Comparison of ENCODE assay signal across 1 cellular context in the genomic region with DNA sequence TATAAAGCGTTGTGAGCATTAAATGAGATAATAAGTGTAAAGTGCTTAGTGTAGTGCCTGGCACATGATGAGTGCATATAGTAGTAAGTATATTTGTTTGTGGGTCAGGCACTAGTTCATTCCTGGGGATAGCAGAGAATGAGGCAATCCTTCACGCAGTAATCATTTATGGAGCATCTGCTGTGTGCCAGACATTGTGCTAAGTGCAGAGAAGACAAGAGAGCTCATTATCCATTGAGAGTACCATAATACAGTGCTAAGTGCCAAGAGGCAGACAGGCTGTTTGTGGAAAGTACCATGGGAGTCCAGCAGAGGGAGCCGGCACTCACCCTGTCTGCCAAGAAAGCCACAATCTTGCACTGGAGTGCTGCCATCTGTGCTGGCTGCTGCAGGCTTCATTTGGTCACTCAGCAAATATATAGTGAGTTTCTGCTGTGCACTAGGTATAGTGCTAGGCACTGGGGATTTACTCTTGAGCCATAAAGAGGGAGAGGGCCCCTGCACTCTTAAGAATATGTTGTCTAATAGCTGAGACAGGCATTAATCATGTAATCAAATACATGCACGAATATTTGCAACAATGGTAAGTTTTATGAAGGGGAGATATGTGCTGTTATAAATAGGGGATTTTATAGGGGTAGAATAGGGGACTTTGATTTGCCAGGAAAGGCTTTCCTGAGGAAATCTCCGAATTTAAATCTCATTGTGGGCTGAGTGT.
A peak's percentile ranks its signal among the peaks of the same experiment; 100 is the strongest.
TF ChIP-seq lines count a peak whose summit lies in the region.

No MANE protein-coding gene starts in this region.

TF ChIP-seq in HepG2, 621 proteins besides CTCF, POLR2A, EP300 and RAD21 (continued from another document and continues in another):
- TF ChIP-seq, protein P1, sequence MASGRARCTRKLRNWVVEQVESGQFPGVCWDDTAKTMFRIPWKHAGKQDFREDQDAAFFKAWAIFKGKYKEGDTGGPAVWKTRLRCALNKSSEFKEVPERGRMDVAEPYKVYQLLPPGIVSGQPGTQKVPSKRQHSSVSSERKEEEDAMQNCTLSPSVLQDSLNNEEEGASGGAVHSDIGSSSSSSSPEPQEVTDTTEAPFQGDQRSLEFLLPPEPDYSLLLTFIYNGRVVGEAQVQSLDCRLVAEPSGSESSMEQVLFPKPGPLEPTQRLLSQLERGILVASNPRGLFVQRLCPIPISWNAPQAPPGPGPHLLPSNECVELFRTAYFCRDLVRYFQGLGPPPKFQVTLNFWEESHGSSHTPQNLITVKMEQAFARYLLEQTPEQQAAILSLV (CRISPR knock-in tag; IDR thresholded peaks at IDR 0.05; ENCODE audit: borderline replicate concordance), result no peak
- TF ChIP-seq YEATS2 (CRISPR knock-in tag; IDR thresholded peaks at IDR 0.05; ENCODE audit: borderline replicate concordance) (no peak; the same call in 1 of the 2 replicates), ZNF792 (CRISPR knock-in tag; IDR thresholded peaks at IDR 0.05) (no peak), ZNF143 (CRISPR knock-in tag; IDR thresholded peaks at IDR 0.05) (no peak), HDAC6 (IDR thresholded peaks at IDR 0.05; ENCODE audit: low read depth, low read length) (no peak), ZNF556 (CRISPR knock-in tag; IDR thresholded peaks at IDR 0.05; ENCODE audit: borderline replicate concordance) (no peak), FOXP1 (IDR thresholded peaks at IDR 0.05) (no peak), FOXP1 (CRISPR knock-in tag; IDR thresholded peaks at IDR 0.05) (no peak), ZNF747 (CRISPR knock-in tag; IDR thresholded peaks at IDR 0.05; ENCODE audit: borderline replicate concordance) (no peak; the same call in 1 of the 2 replicates), TOE1 (CRISPR knock-in tag; IDR thresholded peaks at IDR 0.05) (no peak), NFE2L1 (CRISPR knock-in tag; IDR thresholded peaks at IDR 0.05; ENCODE audit: borderline replicate concordance) (no peak), HNRNPH1 (optimal IDR thresholded peaks at IDR 0.05; ENCODE audit: low read depth, low read length) (no peak), ZNF878 (CRISPR knock-in tag; IDR thresholded peaks at IDR 0.05) (no peak), RCOR2 (CRISPR knock-in tag; IDR thresholded peaks at IDR 0.05) (no peak), EHMT2 (IDR thresholded peaks at IDR 0.05; ENCODE audit: borderline replicate concordance, low read depth, low read length) (no peak), ZNF136 (CRISPR knock-in tag; IDR thresholded peaks at IDR 0.05; ENCODE audit: low read depth) (no peak), ZNF598 (CRISPR knock-in tag; IDR thresholded peaks at IDR 0.05; ENCODE audit: borderline replicate concordance) (no peak), ZMAT3 (CRISPR knock-in tag; conservative IDR thresholded peaks at IDR 0.05) (no peak), HNF4A (CRISPR knock-in tag; IDR thresholded peaks at IDR 0.05) (no peak), HES4 (CRISPR knock-in tag; IDR thresholded peaks at IDR 0.05; ENCODE audit: borderline replicate concordance) (no peak), SOX5 (CRISPR knock-in tag; IDR thresholded peaks at IDR 0.05; ENCODE audit: borderline replicate concordance) (peak; percentile 78), ZNF251 (CRISPR knock-in tag; IDR thresholded peaks at IDR 0.05) (no peak; the same call in 1 of the 2 replicates), KDM5B (CRISPR knock-in tag; IDR thresholded peaks at IDR 0.05; ENCODE audit: borderline replicate concordance) (no peak), TEAD2 (CRISPR knock-in tag; IDR thresholded peaks at IDR 0.05) (no peak), FOXJ3 (CRISPR knock-in tag; IDR thresholded peaks at IDR 0.05; ENCODE audit: borderline replicate concordance) (no peak)
- TF ChIP-seq, protein P2, sequence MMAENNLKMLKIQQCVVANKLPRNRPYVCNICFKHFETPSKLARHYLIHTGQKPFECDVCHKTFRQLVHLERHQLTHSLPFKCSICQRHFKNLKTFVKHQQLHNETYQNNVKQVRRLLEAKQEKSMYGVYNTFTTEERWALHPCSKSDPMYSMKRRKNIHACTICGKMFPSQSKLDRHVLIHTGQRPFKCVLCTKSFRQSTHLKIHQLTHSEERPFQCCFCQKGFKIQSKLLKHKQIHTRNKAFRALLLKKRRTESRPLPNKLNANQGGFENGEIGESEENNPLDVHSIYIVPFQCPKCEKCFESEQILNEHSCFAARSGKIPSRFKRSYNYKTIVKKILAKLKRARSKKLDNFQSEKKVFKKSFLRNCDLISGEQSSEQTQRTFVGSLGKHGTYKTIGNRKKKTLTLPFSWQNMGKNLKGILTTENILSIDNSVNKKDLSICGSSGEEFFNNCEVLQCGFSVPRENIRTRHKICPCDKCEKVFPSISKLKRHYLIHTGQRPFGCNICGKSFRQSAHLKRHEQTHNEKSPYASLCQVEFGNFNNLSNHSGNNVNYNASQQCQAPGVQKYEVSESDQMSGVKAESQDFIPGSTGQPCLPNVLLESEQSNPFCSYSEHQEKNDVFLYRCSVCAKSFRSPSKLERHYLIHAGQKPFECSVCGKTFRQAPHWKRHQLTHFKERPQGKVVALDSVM (CRISPR knock-in tag; IDR thresholded peaks at IDR 0.05), result no peak
- TF ChIP-seq, protein P3, sequence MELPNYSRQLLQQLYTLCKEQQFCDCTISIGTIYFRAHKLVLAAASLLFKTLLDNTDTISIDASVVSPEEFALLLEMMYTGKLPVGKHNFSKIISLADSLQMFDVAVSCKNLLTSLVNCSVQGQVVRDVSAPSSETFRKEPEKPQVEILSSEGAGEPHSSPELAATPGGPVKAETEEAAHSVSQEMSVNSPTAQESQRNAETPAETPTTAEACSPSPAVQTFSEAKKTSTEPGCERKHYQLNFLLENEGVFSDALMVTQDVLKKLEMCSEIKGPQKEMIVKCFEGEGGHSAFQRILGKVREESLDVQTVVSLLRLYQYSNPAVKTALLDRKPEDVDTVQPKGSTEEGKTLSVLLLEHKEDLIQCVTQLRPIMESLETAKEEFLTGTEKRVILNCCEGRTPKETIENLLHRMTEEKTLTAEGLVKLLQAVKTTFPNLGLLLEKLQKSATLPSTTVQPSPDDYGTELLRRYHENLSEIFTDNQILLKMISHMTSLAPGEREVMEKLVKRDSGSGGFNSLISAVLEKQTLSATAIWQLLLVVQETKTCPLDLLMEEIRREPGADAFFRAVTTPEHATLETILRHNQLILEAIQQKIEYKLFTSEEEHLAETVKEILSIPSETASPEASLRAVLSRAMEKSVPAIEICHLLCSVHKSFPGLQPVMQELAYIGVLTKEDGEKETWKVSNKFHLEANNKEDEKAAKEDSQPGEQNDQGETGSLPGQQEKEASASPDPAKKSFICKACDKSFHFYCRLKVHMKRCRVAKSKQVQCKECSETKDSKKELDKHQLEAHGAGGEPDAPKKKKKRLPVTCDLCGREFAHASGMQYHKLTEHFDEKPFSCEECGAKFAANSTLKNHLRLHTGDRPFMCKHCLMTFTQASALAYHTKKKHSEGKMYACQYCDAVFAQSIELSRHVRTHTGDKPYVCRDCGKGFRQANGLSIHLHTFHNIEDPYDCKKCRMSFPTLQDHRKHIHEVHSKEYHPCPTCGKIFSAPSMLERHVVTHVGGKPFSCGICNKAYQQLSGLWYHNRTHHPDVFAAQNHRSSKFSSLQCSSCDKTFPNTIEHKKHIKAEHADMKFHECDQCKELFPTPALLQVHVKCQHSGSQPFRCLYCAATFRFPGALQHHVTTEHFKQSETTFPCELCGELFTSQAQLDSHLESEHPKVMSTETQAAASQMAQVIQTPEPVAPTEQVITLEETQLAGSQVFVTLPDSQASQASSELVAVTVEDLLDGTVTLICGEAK (IDR thresholded peaks at IDR 0.05), result no peak
- TF ChIP-seq, protein P3 (CRISPR knock-in tag; IDR thresholded peaks at IDR 0.05), result no peak
- TF ChIP-seq, protein P4, sequence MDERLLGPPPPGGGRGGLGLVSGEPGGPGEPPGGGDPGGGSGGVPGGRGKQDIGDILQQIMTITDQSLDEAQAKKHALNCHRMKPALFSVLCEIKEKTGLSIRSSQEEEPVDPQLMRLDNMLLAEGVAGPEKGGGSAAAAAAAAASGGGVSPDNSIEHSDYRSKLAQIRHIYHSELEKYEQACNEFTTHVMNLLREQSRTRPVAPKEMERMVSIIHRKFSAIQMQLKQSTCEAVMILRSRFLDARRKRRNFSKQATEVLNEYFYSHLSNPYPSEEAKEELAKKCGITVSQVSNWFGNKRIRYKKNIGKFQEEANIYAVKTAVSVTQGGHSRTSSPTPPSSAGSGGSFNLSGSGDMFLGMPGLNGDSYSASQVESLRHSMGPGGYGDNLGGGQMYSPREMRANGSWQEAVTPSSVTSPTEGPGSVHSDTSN (CRISPR knock-in tag; IDR thresholded peaks at IDR 0.05), result no peak
- TF ChIP-seq, protein P5, sequence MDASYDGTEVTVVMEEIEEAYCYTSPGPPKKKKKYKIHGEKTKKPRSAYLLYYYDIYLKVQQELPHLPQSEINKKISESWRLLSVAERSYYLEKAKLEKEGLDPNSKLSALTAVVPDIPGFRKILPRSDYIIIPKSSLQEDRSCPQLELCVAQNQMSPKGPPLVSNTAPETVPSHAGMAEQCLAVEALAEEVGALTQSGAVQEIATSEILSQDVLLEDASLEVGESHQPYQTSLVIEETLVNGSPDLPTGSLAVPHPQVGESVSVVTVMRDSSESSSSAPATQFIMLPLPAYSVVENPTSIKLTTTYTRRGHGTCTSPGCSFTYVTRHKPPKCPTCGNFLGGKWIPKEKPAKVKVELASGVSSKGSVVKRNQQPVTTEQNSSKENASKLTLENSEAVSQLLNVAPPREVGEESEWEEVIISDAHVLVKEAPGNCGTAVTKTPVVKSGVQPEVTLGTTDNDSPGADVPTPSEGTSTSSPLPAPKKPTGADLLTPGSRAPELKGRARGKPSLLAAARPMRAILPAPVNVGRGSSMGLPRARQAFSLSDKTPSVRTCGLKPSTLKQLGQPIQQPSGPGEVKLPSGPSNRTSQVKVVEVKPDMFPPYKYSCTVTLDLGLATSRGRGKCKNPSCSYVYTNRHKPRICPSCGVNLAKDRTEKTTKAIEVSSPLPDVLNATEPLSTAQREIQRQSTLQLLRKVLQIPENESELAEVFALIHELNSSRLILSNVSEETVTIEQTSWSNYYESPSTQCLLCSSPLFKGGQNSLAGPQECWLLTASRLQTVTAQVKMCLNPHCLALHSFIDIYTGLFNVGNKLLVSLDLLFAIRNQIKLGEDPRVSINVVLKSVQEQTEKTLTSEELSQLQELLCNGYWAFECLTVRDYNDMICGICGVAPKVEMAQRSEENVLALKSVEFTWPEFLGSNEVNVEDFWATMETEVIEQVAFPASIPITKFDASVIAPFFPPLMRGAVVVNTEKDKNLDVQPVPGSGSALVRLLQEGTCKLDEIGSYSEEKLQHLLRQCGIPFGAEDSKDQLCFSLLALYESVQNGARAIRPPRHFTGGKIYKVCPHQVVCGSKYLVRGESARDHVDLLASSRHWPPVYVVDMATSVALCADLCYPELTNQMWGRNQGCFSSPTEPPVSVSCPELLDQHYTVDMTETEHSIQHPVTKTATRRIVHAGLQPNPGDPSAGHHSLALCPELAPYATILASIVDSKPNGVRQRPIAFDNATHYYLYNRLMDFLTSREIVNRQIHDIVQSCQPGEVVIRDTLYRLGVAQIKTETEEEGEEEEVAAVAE (CRISPR knock-in tag; IDR thresholded peaks at IDR 0.05; ENCODE audit: borderline replicate concordance), result no peak
- TF ChIP-seq, protein P6, sequence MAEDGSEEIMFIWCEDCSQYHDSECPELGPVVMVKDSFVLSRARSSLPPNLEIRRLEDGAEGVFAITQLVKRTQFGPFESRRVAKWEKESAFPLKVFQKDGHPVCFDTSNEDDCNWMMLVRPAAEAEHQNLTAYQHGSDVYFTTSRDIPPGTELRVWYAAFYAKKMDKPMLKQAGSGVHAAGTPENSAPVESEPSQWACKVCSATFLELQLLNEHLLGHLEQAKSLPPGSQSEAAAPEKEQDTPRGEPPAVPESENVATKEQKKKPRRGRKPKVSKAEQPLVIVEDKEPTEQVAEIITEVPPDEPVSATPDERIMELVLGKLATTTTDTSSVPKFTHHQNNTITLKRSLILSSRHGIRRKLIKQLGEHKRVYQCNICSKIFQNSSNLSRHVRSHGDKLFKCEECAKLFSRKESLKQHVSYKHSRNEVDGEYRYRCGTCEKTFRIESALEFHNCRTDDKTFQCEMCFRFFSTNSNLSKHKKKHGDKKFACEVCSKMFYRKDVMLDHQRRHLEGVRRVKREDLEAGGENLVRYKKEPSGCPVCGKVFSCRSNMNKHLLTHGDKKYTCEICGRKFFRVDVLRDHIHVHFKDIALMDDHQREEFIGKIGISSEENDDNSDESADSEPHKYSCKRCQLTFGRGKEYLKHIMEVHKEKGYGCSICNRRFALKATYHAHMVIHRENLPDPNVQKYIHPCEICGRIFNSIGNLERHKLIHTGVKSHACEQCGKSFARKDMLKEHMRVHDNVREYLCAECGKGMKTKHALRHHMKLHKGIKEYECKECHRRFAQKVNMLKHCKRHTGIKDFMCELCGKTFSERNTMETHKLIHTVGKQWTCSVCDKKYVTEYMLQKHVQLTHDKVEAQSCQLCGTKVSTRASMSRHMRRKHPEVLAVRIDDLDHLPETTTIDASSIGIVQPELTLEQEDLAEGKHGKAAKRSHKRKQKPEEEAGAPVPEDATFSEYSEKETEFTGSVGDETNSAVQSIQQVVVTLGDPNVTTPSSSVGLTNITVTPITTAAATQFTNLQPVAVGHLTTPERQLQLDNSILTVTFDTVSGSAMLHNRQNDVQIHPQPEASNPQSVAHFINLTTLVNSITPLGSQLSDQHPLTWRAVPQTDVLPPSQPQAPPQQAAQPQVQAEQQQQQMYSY (CRISPR knock-in tag; IDR thresholded peaks at IDR 0.05), result no peak
- TF ChIP-seq, protein P7, sequence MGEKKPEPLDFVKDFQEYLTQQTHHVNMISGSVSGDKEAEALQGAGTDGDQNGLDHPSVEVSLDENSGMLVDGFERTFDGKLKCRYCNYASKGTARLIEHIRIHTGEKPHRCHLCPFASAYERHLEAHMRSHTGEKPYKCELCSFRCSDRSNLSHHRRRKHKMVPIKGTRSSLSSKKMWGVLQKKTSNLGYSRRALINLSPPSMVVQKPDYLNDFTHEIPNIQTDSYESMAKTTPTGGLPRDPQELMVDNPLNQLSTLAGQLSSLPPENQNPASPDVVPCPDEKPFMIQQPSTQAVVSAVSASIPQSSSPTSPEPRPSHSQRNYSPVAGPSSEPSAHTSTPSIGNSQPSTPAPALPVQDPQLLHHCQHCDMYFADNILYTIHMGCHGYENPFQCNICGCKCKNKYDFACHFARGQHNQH (CRISPR knock-in tag; IDR thresholded peaks at IDR 0.05), result 0 out of 2 replicates have a peak, but pooled peaks have one; percentile 32
